ENCODE assay signal across 3 cellular contexts in genomic region chr10:97738616-97739015, GRCh38.
TF ChIP-seq lines count a peak whose summit lies in the region.

No MANE protein-coding gene starts in this region.

TF ChIP-seq in SK-N-SH, 30 proteins besides CTCF, POLR2A, EP300 and RAD21:
- TF ChIP-seq RCOR1 (IDR thresholded peaks at IDR 0.05; ENCODE audit: low read length) (no peak), NFIC (IDR thresholded peaks at IDR 0.05; ENCODE audit: borderline replicate concordance) (no peak), POLR2AphosphoS5 (IDR thresholded peaks at IDR 0.05; ENCODE audit: low read depth, low read length) (no peak), SIN3A (IDR thresholded peaks at IDR 0.05; ENCODE audit: borderline replicate concordance, low read depth, low read length) (no peak), NRF1 (IDR thresholded peaks at IDR 0.05; ENCODE audit: low read depth, low read length) (no peak)
TF ChIP-seq in SK-N-SH: peak in this region for 0.

TF ChIP-seq in SK-N-SH treated with all-trans-retinoic acid at 6 μM for 48 hours, 23 proteins besides CTCF, POLR2A, EP300 and RAD21:
- TF ChIP-seq POU6F1 (CRISPR knock-in tag; IDR thresholded peaks at IDR 0.05; ENCODE audit: borderline replicate concordance, low read depth), result no peak
TF ChIP-seq in SK-N-SH treated with all-trans-retinoic acid at 6 μM for 48 hours: peak in this region for 0.

TF ChIP-seq in H1, 55 proteins besides CTCF, POLR2A, EP300 and RAD21:
- TF ChIP-seq SP2 (IDR thresholded peaks at IDR 0.05; ENCODE audit: low read length), result no peak
- TF ChIP-seq RNF2 (IDR thresholded peaks at IDR 0.05; ENCODE audit: borderline replicate concordance, low read depth, low read length, missing control alignments, poor library complexity, severe bottlenecking), result no peak
- no peak for TF ChIP-seq SIX5 (IDR thresholded peaks at IDR 0.05; ENCODE audit: low read depth, low read length)
- no peak for TF ChIP-seq RXRA (IDR thresholded peaks at IDR 0.05; ENCODE audit: insufficient read depth, low read depth, low read length)
- no peak for TF ChIP-seq SIN3A (conservative IDR thresholded peaks at IDR 0.05 in 1 of 2, IDR thresholded peaks at IDR 0.05 in 1 of 2; ENCODE audit: low read depth in 1 of 2, low read length in 2 of 2)
- no peak for TF ChIP-seq TAF7 (optimal IDR thresholded peaks at IDR 0.05; ENCODE audit: borderline replicate concordance, low read depth, low read length)
- no peak for TF ChIP-seq NANOG (IDR thresholded peaks at IDR 0.05; ENCODE audit: insufficient read depth, low read depth, low read length, poor library complexity, severe bottlenecking)
- no peak for TF ChIP-seq CHD7 (IDR thresholded peaks at IDR 0.05; ENCODE audit: insufficient replicate concordance, low read length)
- TF ChIP-seq TBP (IDR thresholded peaks at IDR 0.05; ENCODE audit: low read depth, low read length), result no peak
- TF ChIP-seq PHF8 (conservative IDR thresholded peaks at IDR 0.05; ENCODE audit: low read depth, low read length), result no peak
- TF ChIP-seq POLR2AphosphoS5 (IDR thresholded peaks at IDR 0.05; ENCODE audit: low read depth, low read length), result no peak
- no peak for TF ChIP-seq TAF1 (IDR thresholded peaks at IDR 0.05; ENCODE audit: low read depth, low read length)
- no peak for TF ChIP-seq EGR1 (IDR thresholded peaks at IDR 0.05; ENCODE audit: borderline replicate concordance, low read depth, low read length)
- TF ChIP-seq RBBP5 (IDR thresholded peaks at IDR 0.05; ENCODE audit: borderline replicate concordance, low read depth, low read length), result no peak
- no peak for TF ChIP-seq MAFK (IDR thresholded peaks at IDR 0.05; ENCODE audit: low read depth, low read length)
- no peak for TF ChIP-seq USF2 (IDR thresholded peaks at IDR 0.05; ENCODE audit: low read length)
- TF ChIP-seq JUN (IDR thresholded peaks at IDR 0.05; ENCODE audit: low read depth, low read length), result no peak
- TF ChIP-seq TCF12 (IDR thresholded peaks at IDR 0.05; ENCODE audit: low read depth, low read length), result no peak
- TF ChIP-seq KDM4A (IDR thresholded peaks at IDR 0.05; ENCODE audit: low read depth, low read length, severe bottlenecking), result no peak
- no peak for TF ChIP-seq ATF2 (IDR thresholded peaks at IDR 0.05; ENCODE audit: low read length)
